Comparison of ENCODE assay signal across 23 cellular contexts in the genomic region with DNA sequence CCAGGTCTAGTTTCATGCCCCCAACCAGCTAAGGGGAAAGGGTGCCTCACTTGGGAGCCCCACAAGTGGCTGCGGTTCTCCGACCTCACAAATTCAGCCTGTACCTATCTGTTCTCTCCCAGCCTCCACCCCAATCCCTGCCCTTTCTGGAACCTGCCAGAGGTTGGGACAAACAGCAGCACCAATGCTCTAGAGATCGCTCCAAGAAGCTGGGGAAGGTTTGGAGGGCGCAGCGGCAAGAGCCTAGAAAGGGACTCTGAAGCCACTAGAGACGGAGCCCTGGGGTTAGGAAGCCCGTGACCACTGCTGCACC.
"Had no signal": no experiment of that assay in that cellular context is flagged by ENCODE, and none has a peak within 500 bp of the region (broad histone marks: within the 10 kb centered on the region; RNA-seq: fewer than 3 reads in every experiment).

No MANE protein-coding gene starts in this region.

- H3K27ac ChIP-seq: ascending aorta, cardiac muscle cell, Peyer's patch had no signal

- H3K27me3 ChIP-seq: ascending aorta, cardiac muscle cell, Peyer's patch had no signal

- DNase-seq: activated CD4-positive, alpha-beta T cell treated with anti-CD3 and anti-CD28 coated beads for 48 hours; activated CD4-positive, CD25-positive, alpha-beta regulatory T cell treated with anti-CD3 and anti-CD28 coated beads, Interleukin-2, amount 50 U/mL, for 72 hours; activated CD8-positive, alpha-beta memory T cell treated with anti-CD3 and anti-CD28 coated beads, Interleukin-2, amount 10 ng/mL, durations not matched to agents 7 days and 5 days; activated naive CD8-positive, alpha-beta T cell treated with anti-CD3 and anti-CD28 coated beads, Interleukin-2, amount 50 U/mL, for 24 hours; activated T-cell treated with anti-CD3 and anti-CD28 coated beads, Interleukin-2, amount 50 U/mL, for 4 hours; amniotic stem cell; Karpas-422; NCI-H1048; NCI-H146; NCI-H187 treated with DMSO at 0.1 percent for 48 hours; NCI-H2081 treated with DMSO at 0.1 percent for 48 hours; NCI-H446; NCI-H524; SHP77 treated with DMSO at 0.1 percent for 48 hours; T-helper 17 cell; T-helper 9 cell had no signal

- H3K4me3 Mint-ChIP-seq: activated CD8-positive, alpha-beta memory T cell treated with anti-CD3 and anti-CD28 coated beads, Interleukin-2, amount 10 ng/mL, durations not matched to agents 7 days and 5 days; activated naive CD8-positive, alpha-beta T cell treated with anti-CD3 and anti-CD28 coated beads, Interleukin-2, amount 50 U/mL, for 24 hours; activated T-cell treated with anti-CD3 and anti-CD28 coated beads, Interleukin-2, amount 50 U/mL, for 4 hours; brain; T-helper 17 cell; WTC11 had no signal

- H3K4me1 Mint-ChIP-seq: activated CD8-positive, alpha-beta memory T cell treated with anti-CD3 and anti-CD28 coated beads, Interleukin-2, amount 10 ng/mL, durations not matched to agents 7 days and 5 days; activated naive CD8-positive, alpha-beta T cell treated with anti-CD3 and anti-CD28 coated beads, Interleukin-2, amount 50 U/mL, for 24 hours; T-helper 17 cell had no signal

- H3K9me3 Mint-ChIP-seq: activated naive CD4-positive, alpha-beta T cell treated with anti-CD3 and anti-CD28 coated beads, Interleukin-2, amount 50 U/mL, for 72 hours; activated naive CD8-positive, alpha-beta T cell treated with anti-CD3 and anti-CD28 coated beads, Interleukin-2, amount 50 U/mL, for 24 hours; activated T-cell treated with anti-CD3 and anti-CD28 coated beads, Interleukin-2, amount 50 U/mL, for 4 hours; brain; WTC11 had no signal

- H3K9me3 ChIP-seq: ascending aorta, Peyer's patch had no signal

- H3K4me3 ChIP-seq: ascending aorta, cardiac muscle cell, K562, Peyer's patch had no signal

- H3K36me3 ChIP-seq: ascending aorta, cardiac muscle cell, Peyer's patch had no signal

- H3K27ac Mint-ChIP-seq: activated CD8-positive, alpha-beta memory T cell treated with anti-CD3 and anti-CD28 coated beads, Interleukin-2, amount 10 ng/mL, durations not matched to agents 7 days and 5 days; activated naive CD4-positive, alpha-beta T cell treated with anti-CD3 and anti-CD28 coated beads, Interleukin-2, amount 50 U/mL, for 72 hours; activated naive CD8-positive, alpha-beta T cell treated with anti-CD3 and anti-CD28 coated beads, Interleukin-2, amount 50 U/mL, for 24 hours; T-helper 17 cell; WTC11 had no signal

- H3K36me3 Mint-ChIP-seq: activated CD8-positive, alpha-beta memory T cell treated with anti-CD3 and anti-CD28 coated beads, Interleukin-2, amount 10 ng/mL, durations not matched to agents 7 days and 5 days; activated naive CD4-positive, alpha-beta T cell treated with anti-CD3 and anti-CD28 coated beads, Interleukin-2, amount 50 U/mL, for 72 hours; brain; WTC11 had no signal

- H3K4me1 ChIP-seq: ascending aorta, Peyer's patch had no signal
